In genomic region chr11:57668467-57668890, GRCh38 we compare ENCODE assay signal across 8 cellular contexts. TPM values are rescaled to one million over a fixed set of nuclear protein-coding genes. Genes with fewer than 3 reads are reported as not detected.
DNase-seq lines count a peak whose midpoint lies in the region; ATAC-seq and TF ChIP-seq lines count a peak whose summit lies in the region.

No MANE protein-coding gene starts in this region.

- H3K27me3 Mint-ChIP-seq in activated naive CD4-positive, alpha-beta T cell treated with anti-CD3 and anti-CD28 coated beads for 36 hours (ENCODE audit: low read depth): no peaks in the 10 kb centered on the region

- H3K9me3 ChIP-seq in fibroblast of lung (ENCODE audit: control insufficient read depth, insufficient read depth, low read depth, low read length) (no peaks in the 10 kb centered on the region), trophoblast cell (ENCODE audit: insufficient read depth, low read depth, low read length) (no peaks in the 10 kb centered on the region)

- H3K9ac ChIP-seq in fibroblast of lung (ENCODE audit: insufficient read depth, low read length): peak overlapping the region; percentile 93
- peak overlapping the region; percentile 98 for H3K9ac ChIP-seq in trophoblast cell (ENCODE audit: low read length)

- H2BK120ac ChIP-seq in trophoblast cell (ENCODE audit: insufficient read depth, low read length, poor library complexity): peak overlapping the region; percentile 66

- peak overlapping the region; percentile 87 for H2AFZ ChIP-seq in fibroblast of lung (ENCODE audit: low read length)
- peak overlapping the region; percentile 74 for H2AFZ ChIP-seq in trophoblast cell (ENCODE audit: insufficient read depth, low read length, poor library complexity)

- no peak overlapping the region for H2BK12ac ChIP-seq in trophoblast cell (ENCODE audit: low read length)

- H3K4me1 Mint-ChIP-seq in activated naive CD4-positive, alpha-beta T cell treated with anti-CD3 and anti-CD28 coated beads for 36 hours (ENCODE audit: low read depth): peaks cover 49% of the 10 kb centered on the region

- peak overlapping the region; percentile 97 for H3K27ac Mint-ChIP-seq in activated naive CD4-positive, alpha-beta T cell treated with anti-CD3 and anti-CD28 coated beads for 36 hours

- peak overlapping the region; percentile 66 for H2BK5ac ChIP-seq in trophoblast cell (ENCODE audit: low read depth, low read length, poor library complexity)

- H3K14ac ChIP-seq in trophoblast cell (ENCODE audit: low read length): peak overlapping the region; percentile 87

- DNase-seq in activated naive CD4-positive, alpha-beta T cell treated with anti-CD3 and anti-CD28 coated beads for 36 hours: peak; percentile 49
- DNase-seq in activated naive CD4-positive, alpha-beta T cell treated with Interleukin-2 at 50 U/mL for 16 hours: no peak
- DNase-seq in fibroblast of lung (ENCODE audit: low read depth in 2 of 2) (no peak), trophoblast cell (peak in 1 of 2 donors; percentile 47), NCI-H128 (lab: John Stamatoyannopoulos, UW; ENCODE audit: unreplicated experiment) (no peak), NCI-H1105 treated with DMSO at 0.1 percent for 48 hours (lab: John Stamatoyannopoulos, UW) (no peak)

- peaks cover 4% of the 10 kb centered on the region for H3K36me3 ChIP-seq in fibroblast of lung (ENCODE audit: control insufficient read depth, insufficient read depth, low read length)
- H3K36me3 ChIP-seq in trophoblast cell (ENCODE audit: control insufficient read depth in 1 of 2, insufficient read depth in 2 of 2, low read length in 2 of 2): peaks cover 4 to 13% of the 10 kb centered on the region in 2 experiments

- H4K12ac ChIP-seq in trophoblast cell (ENCODE audit: low read depth, low read length): peak overlapping the region; percentile 85

- H3K4me3 ChIP-seq in WI38 (ENCODE audit: low read depth, low read length): peak overlapping the region; percentile 97
- H3K4me3 ChIP-seq in fibroblast of lung (replicated peaks in 1 of 4; ENCODE audit: control extremely low read depth in 1 of 4, insufficient read depth in 1 of 4, low read depth in 3 of 4, low read length in 4 of 4): peak overlapping the region; percentile 67 to 99 (median 86)
- peak overlapping the region; percentile 95 for H3K4me3 ChIP-seq in trophoblast cell (ENCODE audit: low read depth, low read length)

- peak overlapping the region; percentile 95 for H4K8ac ChIP-seq in trophoblast cell (ENCODE audit: low read depth, low read length)

- H3K23ac ChIP-seq in trophoblast cell (ENCODE audit: low read length): no peak overlapping the region

- no CpG with 5 or more reads among the region's 27 CpGs for WGBS in trophoblast cell (ENCODE audit: extremely low coverage, insufficient coverage, insufficient read length)

- H3K36me3 Mint-ChIP-seq in activated naive CD4-positive, alpha-beta T cell treated with anti-CD3 and anti-CD28 coated beads for 36 hours (ENCODE audit: low read depth): peaks cover 15% of the 10 kb centered on the region

- H3K4me3 Mint-ChIP-seq in activated naive CD4-positive, alpha-beta T cell treated with anti-CD3 and anti-CD28 coated beads for 36 hours: peak overlapping the region; percentile 91

- intact Hi-C loops in activated naive CD4-positive, alpha-beta T cell treated with anti-CD3 and anti-CD28 coated beads for 36 hours (cut with micrococcal nuclease): loop anchor here (5.0 kb wide), 1 partner anchor 1474 kb away; the partner anchor contains the start of gene FAM111A

- CTCF ChIA-PET in activated naive CD4-positive, alpha-beta T cell treated with anti-CD3 and anti-CD28 coated beads for 36 hours (lab: Charles Lee): no interaction called here

- ATAC-seq in HG03175 (IDR thresholded peaks at IDR 0.05; ENCODE audit: unreplicated experiment): peak; percentile 8

- H3K79me2 ChIP-seq in fibroblast of lung (ENCODE audit: control insufficient read depth, insufficient read depth, low read length): peaks cover 52% of the 10 kb centered on the region
- H3K79me2 ChIP-seq in trophoblast cell (ENCODE audit: control insufficient read depth, insufficient read depth, low read length, poor library complexity): peaks cover 21% of the 10 kb centered on the region

- H3K4me2 ChIP-seq in fibroblast of lung (ENCODE audit: extremely low read depth, insufficient read depth, low read length) (peak overlapping the region; percentile 76), trophoblast cell (ENCODE audit: low read length) (peak overlapping the region; percentile 73)

- TF ChIP-seq CTCF in WI38 (IDR thresholded peaks at IDR 0.05; ENCODE audit: low read depth, low read length) (no peak), fibroblast of lung (conservative IDR thresholded peaks at IDR 0.05 in 1 of 2, IDR thresholded peaks at IDR 0.05 in 1 of 2; ENCODE audit: low read depth in 1 of 2, low read length in 2 of 2) (no peak)

- H3K4me1 ChIP-seq in fibroblast of lung (ENCODE audit: control insufficient read depth, extremely low read depth, insufficient read depth, low read length) (peaks cover 4% of the 10 kb centered on the region), trophoblast cell (ENCODE audit: control insufficient read depth in 1 of 2, insufficient read depth in 2 of 2, low read length in 2 of 2) (peaks cover 4% of the 10 kb centered on the region in 2 experiments)

- H4K20me1 ChIP-seq in fibroblast of lung (ENCODE audit: control insufficient read depth, extremely low read depth, insufficient read depth, low read length): peaks cover 2% of the 10 kb centered on the region

- H3K27me3 ChIP-seq in fibroblast of lung (ENCODE audit: control insufficient read depth, insufficient read depth, low read length) (no peaks in the 10 kb centered on the region), trophoblast cell (ENCODE audit: insufficient read depth, low read length) (no peaks in the 10 kb centered on the region)

- peak overlapping the region; percentile 22 for H3K4ac ChIP-seq in trophoblast cell (ENCODE audit: low read depth, low read length)

- peaks cover 19% of the 10 kb centered on the region for H3K79me1 ChIP-seq in trophoblast cell (ENCODE audit: low read length)

- H2AK5ac ChIP-seq in trophoblast cell (ENCODE audit: low read length): no peak overlapping the region

- no peaks in the 10 kb centered on the region for H3K9me3 Mint-ChIP-seq in activated naive CD4-positive, alpha-beta T cell treated with anti-CD3 and anti-CD28 coated beads for 36 hours

- H3K18ac ChIP-seq in trophoblast cell (ENCODE audit: low read length): peak overlapping the region; percentile 92

- peak overlapping the region; percentile 85 for H4K91ac ChIP-seq in trophoblast cell (ENCODE audit: low read depth, low read length)

- H3K27ac ChIP-seq in fibroblast of lung (ENCODE audit: insufficient read depth, low read length): peak overlapping the region; percentile 100
- peak overlapping the region; percentile 93 for H3K27ac ChIP-seq in trophoblast cell (ENCODE audit: low read depth, low read length)

RNA-seq across cellular contexts. Expression of gene ZDHHC5, which starts 0.6 kb away (rescaled TPM):
- total RNA-seq in activated naive CD4-positive, alpha-beta T cell treated with anti-CD3 and anti-CD28 coated beads for 36 hours: 10 to 100 TPM; 38.5 to 46.6 TPM
- total RNA-seq in fibroblast of lung: 26.7 and 33.9 TPM in 2 replicates
- 58.9 and 69.8 TPM in 2 replicates for polyA plus RNA-seq in fibroblast of lung
- polyA plus RNA-seq in fibroblast of lung (2012): 40.5 and 46.5 TPM in 2 replicates
- polyA minus RNA-seq in fibroblast of lung (ENCODE audit: low replicate concordance): 113 and 142 TPM in 2 replicates
- 77.3 and 80.9 TPM in 2 replicates for polyA plus RNA-seq in trophoblast cell (2013)

RNA-seq across cellular contexts. Expression of gene CLP1, which starts 10.9 kb away (rescaled TPM):
- total RNA-seq in activated naive CD4-positive, alpha-beta T cell treated with anti-CD3 and anti-CD28 coated beads for 36 hours: 10 to 100 TPM; 11.3 to 14.2 TPM
- 13.2 and 17.2 TPM in 2 replicates for total RNA-seq in fibroblast of lung
- polyA plus RNA-seq in fibroblast of lung: 24.1 and 31.5 TPM in 2 replicates
- polyA plus RNA-seq in fibroblast of lung (2012): 10.7 and 15.2 TPM in 2 replicates
- polyA minus RNA-seq in fibroblast of lung (ENCODE audit: low replicate concordance): 11.3 and 25.0 TPM in 2 replicates
- polyA plus RNA-seq in trophoblast cell (2013): 23.0 and 24.2 TPM in 2 replicates

RNA-seq across cellular contexts. Expression of gene YPEL4, which starts 18.8 kb away (rescaled TPM):
- under 1 TPM; 0.17 to 0.54 TPM for total RNA-seq in activated naive CD4-positive, alpha-beta T cell treated with anti-CD3 and anti-CD28 coated beads for 36 hours
- total RNA-seq in fibroblast of lung: 1.5 and 2.3 TPM in 2 replicates
- 0.10 and 0.59 TPM in 2 replicates for polyA plus RNA-seq in fibroblast of lung
- 0.24 and 0.79 TPM in 2 replicates for polyA plus RNA-seq in fibroblast of lung (2012)
- polyA minus RNA-seq in fibroblast of lung (ENCODE audit: low replicate concordance): 0.47 TPM in 1 of 2 replicates, not detected in the other
- 1.2 TPM in 2 replicates for polyA plus RNA-seq in trophoblast cell (2013)

RNA-seq across cellular contexts. Expression of gene MED19, which starts 43.5 kb away (rescaled TPM):
- 1 to 10 TPM; 8.2 to 9.0 TPM for total RNA-seq in activated naive CD4-positive, alpha-beta T cell treated with anti-CD3 and anti-CD28 coated beads for 36 hours
- 15.2 and 16.0 TPM in 2 replicates for total RNA-seq in fibroblast of lung
- 28.9 and 31.4 TPM in 2 replicates for polyA plus RNA-seq in fibroblast of lung
- polyA plus RNA-seq in fibroblast of lung (2012): 21.2 and 24.4 TPM in 2 replicates
- 2.1 and 4.4 TPM in 2 replicates for polyA minus RNA-seq in fibroblast of lung (ENCODE audit: low replicate concordance)
- polyA plus RNA-seq in trophoblast cell (2013): 32.5 and 33.4 TPM in 2 replicates

RNA-seq across cellular contexts. Expression of gene TMX2, which starts 43.9 kb away (rescaled TPM):
- total RNA-seq in activated naive CD4-positive, alpha-beta T cell treated with anti-CD3 and anti-CD28 coated beads for 36 hours: 10 to 100 TPM; 49.8 to 54.7 TPM
- total RNA-seq in fibroblast of lung: 55.7 and 62.8 TPM in 2 replicates
- 71.8 and 84.2 TPM in 2 replicates for polyA plus RNA-seq in fibroblast of lung
- polyA plus RNA-seq in fibroblast of lung (2012): 61.5 and 79.5 TPM in 2 replicates
- 93.9 and 95.7 TPM in 2 replicates for polyA minus RNA-seq in fibroblast of lung (ENCODE audit: low replicate concordance)
- polyA plus RNA-seq in trophoblast cell (2013): 76.1 and 78.5 TPM in 2 replicates
